ENCODE assay signal across 8 cellular contexts in genomic region chr1:63674238-63674864, GRCh38.
DNase-seq lines count a peak whose midpoint lies in the region; ATAC-seq and TF ChIP-seq lines count a peak whose summit lies in the region.

No MANE protein-coding gene starts in this region.

- TF ChIP-seq CTCF in GM12875 (IDR thresholded peaks at IDR 0.05; ENCODE audit: borderline replicate concordance, insufficient read depth, low read depth, low read length) (peak; percentile 45; the same call in 1 of the 2 replicates), endodermal cell (conservative IDR thresholded peaks at IDR 0.05) (peak; percentile 90)

- H4K8ac ChIP-seq in mesenchymal stem cell (ENCODE audit: low read length) = no peak overlapping the region

- H3K4me2 ChIP-seq in mesenchymal stem cell (ENCODE audit: low read length, poor library complexity, severe bottlenecking) = no peak overlapping the region

- peaks cover 19% of the 10 kb centered on the region for H3K4me1 Mint-ChIP-seq in endodermal cell

- no peaks in the 10 kb centered on the region for H3K79me1 ChIP-seq in mesenchymal stem cell (replicated peaks; ENCODE audit: low read length, poor library complexity, severe bottlenecking)

- H3K36me3 Mint-ChIP-seq in endodermal cell (ENCODE audit: low read depth) = no peaks in the 10 kb centered on the region

- H2AK5ac ChIP-seq in mesenchymal stem cell (ENCODE audit: low read length, severe bottlenecking) = no peak overlapping the region

- H3K18ac ChIP-seq in mesenchymal stem cell (ENCODE audit: low read depth in 1 of 2, low read length in 2 of 2) = no peak overlapping the region

- peak overlapping the region; percentile 0 for H3K27ac Mint-ChIP-seq in endodermal cell

- H3K9me3 ChIP-seq in endodermal cell (ENCODE audit: control insufficient read depth, low read length) (peaks cover 4% of the 10 kb centered on the region), mesenchymal stem cell (ENCODE audit: control insufficient read depth, low read length) (peaks cover 2% of the 10 kb centered on the region)

- peaks cover 3% of the 10 kb centered on the region for H3K4me1 ChIP-seq in endodermal cell (ENCODE audit: control insufficient read depth, insufficient read depth, low read length)
- H3K4me1 ChIP-seq in mesenchymal stem cell (ENCODE audit: control insufficient read depth, insufficient read depth, low read depth, low read length) = peaks cover 5% of the 10 kb centered on the region

- no peaks in the 10 kb centered on the region for H3K27me3 Mint-ChIP-seq in endodermal cell (ENCODE audit: insufficient read depth)

- H2BK15ac ChIP-seq in mesenchymal stem cell (ENCODE audit: low read depth, poor library complexity, severe bottlenecking) = no peak overlapping the region

- DNase-seq in 8988T (peak; percentile 38), OCI-M1 (lab: John Stamatoyannopoulos, UW) (peak; percentile 58), endodermal cell (peak; percentile 94), mesenchymal stem cell (peak; percentile 81), ureter (ENCODE audit: low spot score) (peak; percentile 67), GF-D8 (lab: John Stamatoyannopoulos, UW) (no peak)

- peaks cover 11% of the 10 kb centered on the region for H3K9me3 Mint-ChIP-seq in endodermal cell

- peak; percentile 65 for ATAC-seq in HG03175 (IDR thresholded peaks at IDR 0.05; ENCODE audit: unreplicated experiment)

- H3K27ac ChIP-seq in endodermal cell (ENCODE audit: low read depth, low read length) = no peak overlapping the region
- peak overlapping the region; percentile 19 for H3K27ac ChIP-seq in mesenchymal stem cell (ENCODE audit: low read length, poor library complexity, severe bottlenecking)

- no peak overlapping the region for H3K14ac ChIP-seq in mesenchymal stem cell (ENCODE audit: low read length in 2 of 2)

- H2AFZ ChIP-seq in mesenchymal stem cell (ENCODE audit: low read depth, low read length) = no peak overlapping the region

- no peak overlapping the region for H3K4ac ChIP-seq in mesenchymal stem cell (ENCODE audit: low read depth in 1 of 2, low read length in 2 of 2)

- H3K23ac ChIP-seq in mesenchymal stem cell (ENCODE audit: low read length in 2 of 2) = no peak overlapping the region

- H3K9ac ChIP-seq in endodermal cell (ENCODE audit: extremely low read depth, low read length, poor library complexity, severe bottlenecking) (no peak overlapping the region), mesenchymal stem cell (ENCODE audit: low read length) (peak overlapping the region; percentile 16)

- H3K27me3 ChIP-seq in endodermal cell (ENCODE audit: control insufficient read depth, insufficient read depth, low read length, poor library complexity, severe bottlenecking) = no peaks in the 10 kb centered on the region
- H3K27me3 ChIP-seq in mesenchymal stem cell (ENCODE audit: control insufficient read depth in 1 of 2, insufficient read depth in 1 of 2, low read length in 2 of 2) = no peaks in the 10 kb centered on the region

- H3K36me3 ChIP-seq in endodermal cell (ENCODE audit: control insufficient read depth, insufficient read depth, low read length) = no peaks in the 10 kb centered on the region
- no peaks in the 10 kb centered on the region for H3K36me3 ChIP-seq in mesenchymal stem cell (ENCODE audit: control insufficient read depth in 1 of 2, insufficient read depth in 2 of 2, low read depth in 1 of 2, low read length in 2 of 2)

- H3K4me3 Mint-ChIP-seq in endodermal cell = no peak overlapping the region

- H2BK12ac ChIP-seq in mesenchymal stem cell (ENCODE audit: low read length in 2 of 2) = no peak overlapping the region

- no peak overlapping the region for H3K4me3 ChIP-seq in GM12875 (ENCODE audit: low read depth, low read length)
- H3K4me3 ChIP-seq in endodermal cell (ENCODE audit: low read length) = no peak overlapping the region
- no peak overlapping the region for H3K4me3 ChIP-seq in mesenchymal stem cell (ENCODE audit: insufficient read depth in 1 of 2, low read depth in 1 of 2, low read length in 2 of 2)

- H2BK5ac ChIP-seq in mesenchymal stem cell (ENCODE audit: low read depth, low read length, poor library complexity, severe bottlenecking) = no peak overlapping the region

- H4K91ac ChIP-seq in mesenchymal stem cell (ENCODE audit: low read length) = no peak overlapping the region

- WGBS in endodermal cell (ENCODE audit: insufficient coverage in 1 of 2, insufficient read length in 1 of 2), 2 experiments = 51 to 54% methylated on average over 6 to 9 of the region's 9 CpGs
- WGBS in mesenchymal stem cell = 33% methylated on average over 9 of the region's 9 CpGs

- no peak overlapping the region for H2BK120ac ChIP-seq in mesenchymal stem cell (ENCODE audit: low read depth, low read length)
